In the genomic region with DNA sequence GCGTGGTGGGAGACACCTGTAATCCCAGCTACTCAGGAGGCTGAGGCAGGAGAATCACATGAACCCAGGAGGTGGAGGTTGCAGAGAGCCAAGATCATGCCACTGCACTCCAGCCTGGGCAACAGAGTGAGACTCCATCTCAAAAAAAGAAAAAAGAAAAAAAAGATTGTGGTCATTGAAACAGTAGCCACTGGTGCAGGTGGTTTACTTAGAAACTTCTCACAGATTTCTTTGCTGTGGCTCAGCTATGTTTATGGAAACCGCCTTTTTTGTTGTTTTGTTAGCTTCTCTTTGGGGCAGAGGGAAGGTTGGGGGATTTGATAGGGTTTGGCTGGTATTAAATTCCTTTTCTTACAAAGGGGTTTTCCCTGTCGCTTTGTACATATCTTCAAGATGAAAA, we compare ENCODE assay signal across 2 cellular contexts. TPM values are rescaled to one million over a fixed set of nuclear protein-coding genes. Genes with fewer than 3 reads are reported as not detected.
"Had no signal": no experiment of that assay in that cellular context is flagged by ENCODE, and none has a peak within 500 bp of the region (broad histone marks: within the 10 kb centered on the region; RNA-seq: fewer than 3 reads in every experiment).

No MANE protein-coding gene starts in this region.

RNA-seq across cellular contexts. Expression of a gene that starts 19.7 kb away (rescaled TPM):
- polyA plus RNA-seq: IgD-negative memory B cell, K562 had no signal
